Comparison of ENCODE assay signal across 8 cellular contexts in genomic region chr13:49098198-49098597, GRCh38.
A peak's percentile ranks its signal among the peaks of the same experiment; 100 is the strongest.
DNase-seq lines count a peak whose midpoint lies in the region; ATAC-seq, FAIRE-seq and TF ChIP-seq lines count a peak whose summit lies in the region.

No MANE protein-coding gene starts in this region.

- no peak for ATAC-seq in HepG2
- ATAC-seq in left lobe of liver = peak; percentile 25
- ATAC-seq in HG03571 (IDR thresholded peaks at IDR 0.05; ENCODE audit: unreplicated experiment) = no peak
- ATAC-seq in GM21529 (IDR thresholded peaks at IDR 0.05; ENCODE audit: unreplicated experiment) = no peak

- H3K27ac ChIP-seq in liver (ENCODE audit: low read depth in 1 of 2, low read length in 2 of 2) (peak overlapping the region; percentile 64 to 81), HepG2 (ENCODE audit: extremely low read length, insufficient read depth, low read length) (no peak overlapping the region), vagina (peak overlapping the region; percentile 62)

- POLR2A ChIA-PET in HepG2 (lab: Yijun Ruan, JAX) = no interaction called here

- no peak overlapping the region for H3K4me3 ChIP-seq in liver (ENCODE audit: low read depth in 1 of 3, low read length in 3 of 3)
- H3K4me3 ChIP-seq in HepG2 (replicated peaks in 1 of 3; ENCODE audit: insufficient read depth in 1 of 3, low read depth in 2 of 3, low read length in 3 of 3) = no peak overlapping the region
- no peak overlapping the region for H3K4me3 ChIP-seq in bronchial epithelial cell (ENCODE audit: low read depth, low read length)
- H3K4me3 ChIP-seq in vagina = no peak overlapping the region

- peak in 1 of 2 donors; percentile 29 for TF ChIP-seq RAD21 in liver (IDR thresholded peaks at IDR 0.05)
- TF ChIP-seq RAD21 in HepG2 (CRISPR knock-in tag; IDR thresholded peaks at IDR 0.05) = no peak

- TF ChIP-seq POLR2A in HepG2 (IDR thresholded peaks at IDR 0.05; ENCODE audit: insufficient read depth in 1 of 2, low read depth in 2 of 2, low read length in 2 of 2) (no peak), vagina (IDR thresholded peaks at IDR 0.05) (no peak)

- in situ Hi-C loops in HepG2 (cut with HindIII; ENCODE audit: extremely low pct_ligation_motif_present, low pct_unique_long_range_greater_than_20kb) = loop anchor here (10.0 kb wide), 1 partner anchor 63 kb away; no protein-coding TSS in a partner anchor

- 24% methylated on average over 2 of the region's 2 CpGs for WGBS in liver
- WGBS in HepG2 (ENCODE audit: low lambda C conversion rate) = 82% methylated on average over 2 of the region's 2 CpGs

- H2AFZ ChIP-seq in HepG2 (ENCODE audit: low read length) = no peak overlapping the region

- CTCF ChIA-PET in HepG2 (lab: Yijun Ruan, JAX; ENCODE audit: low intra/inter-chr PET ratio, low total read pairs) = no interaction called here

- no peaks in the 10 kb centered on the region for H3K79me2 ChIP-seq in HepG2 (ENCODE audit: insufficient read depth, low read length)

- FAIRE-seq in HepG2 (lab: Jason Lieb, UNC) (no peak), bronchial epithelial cell (lab: Jason Lieb, UNC) (no peak)

- TF ChIP-seq CTCF in liver (IDR thresholded peaks at IDR 0.05; ENCODE audit: low read depth, low read length, missing input control) (no peak), HepG2 (CRISPR knock-in tag; IDR thresholded peaks at IDR 0.05) (no peak), bronchial epithelial cell (IDR thresholded peaks at IDR 0.05; ENCODE audit: insufficient read depth, low read length, severe bottlenecking) (no peak), vagina (IDR thresholded peaks at IDR 0.05) (no peak)

- no peaks in the 10 kb centered on the region for H4K20me1 ChIP-seq in HepG2 (ENCODE audit: insufficient read depth, low read length)

- no peak for DNase-seq in HepG2 (ENCODE audit: low spot score)
- peak; percentile 95 for DNase-seq in bronchial epithelial cell (ENCODE audit: low read depth)
- DNase-seq in left lobe of liver (ENCODE audit: low spot score) = no peak
- DNase-seq in vagina (ENCODE audit: extremely low spot score in 2 of 2) = no peak
- no peak for DNase-seq in Kasumi-1 (lab: John Stamatoyannopoulos, UW)

- no peaks in the 10 kb centered on the region for H3K27me3 ChIP-seq in liver (ENCODE audit: control insufficient read depth in 4 of 4, insufficient read depth in 4 of 4, low read length in 3 of 4)
- no peaks in the 10 kb centered on the region for H3K27me3 ChIP-seq in HepG2 (ENCODE audit: control insufficient read depth in 1 of 2, insufficient read depth in 2 of 2, low read length in 2 of 2)
- no peaks in the 10 kb centered on the region for H3K27me3 ChIP-seq in bronchial epithelial cell (ENCODE audit: control insufficient read depth, insufficient read depth, low read length)
- H3K27me3 ChIP-seq in vagina = no peaks in the 10 kb centered on the region

- H3K4me2 ChIP-seq in HepG2 (ENCODE audit: low read depth, low read length) = no peak overlapping the region

- intact Hi-C loops in HepG2 (cut with micrococcal nuclease; ENCODE audit: unreplicated experiment) (loop anchor here (2.0 kb wide), 1 partner anchor 183 kb away; no protein-coding TSS in a partner anchor), vagina (cut with DNase I) (no loop called here)

- H3K9me3 ChIP-seq in liver (ENCODE audit: control insufficient read depth in 4 of 4, low read length in 3 of 4) = no peaks in the 10 kb centered on the region
- no peaks in the 10 kb centered on the region for H3K9me3 ChIP-seq in HepG2 (ENCODE audit: low read length)
- no peaks in the 10 kb centered on the region for H3K9me3 ChIP-seq in vagina

- TF ChIP-seq EP300 in HepG2 (IDR thresholded peaks at IDR 0.05; ENCODE audit: low read depth in 2 of 2, low read length in 2 of 2) (no peak), HepG2 (CRISPR knock-in tag; IDR thresholded peaks at IDR 0.05; ENCODE audit: borderline replicate concordance) (no peak)

- H3K36me3 ChIP-seq in liver (ENCODE audit: control insufficient read depth in 4 of 4, insufficient read depth in 3 of 4, low read depth in 1 of 4, low read length in 3 of 4) (no peaks in the 10 kb centered on the region), HepG2 (replicated peaks in 1 of 2; ENCODE audit: control insufficient read depth in 1 of 2, insufficient read depth in 2 of 2, low read length in 2 of 2) (no peaks in the 10 kb centered on the region), bronchial epithelial cell (ENCODE audit: control insufficient read depth, insufficient read depth, low read length) (no peaks in the 10 kb centered on the region), vagina (no peaks in the 10 kb centered on the region)

- H3K9ac ChIP-seq in liver (ENCODE audit: low read depth in 1 of 2, low read length in 2 of 2) (peak overlapping the region in 1 of 2 donors; percentile 89), HepG2 (ENCODE audit: insufficient read depth, low read depth, low read length) (no peak overlapping the region)

- H3K4me1 ChIP-seq in liver (ENCODE audit: control insufficient read depth in 4 of 4, insufficient read depth in 4 of 4, low read length in 3 of 4) = peaks cover 7 to 66% (median 47%) of the 10 kb centered on the region in 4 donors
- H3K4me1 ChIP-seq in HepG2 (ENCODE audit: insufficient read depth, low read length) = peaks cover 29% of the 10 kb centered on the region
- H3K4me1 ChIP-seq in vagina = peaks cover 32% of the 10 kb centered on the region

- BruUV-seq in HepG2 (replicated peaks; lab: Mats Ljungman, UMichigan) = no TSS peak

TF ChIP-seq in liver, 16 proteins besides CTCF, POLR2A, EP300 and RAD21:
- TF ChIP-seq REST (IDR thresholded peaks at IDR 0.05) = peak; percentile 9
- TF ChIP-seq GABPA (IDR thresholded peaks at IDR 0.05 in 1 of 2, conservative IDR thresholded peaks at IDR 0.05 in 1 of 2) = peak; percentile 25 to 44
- TF ChIP-seq ATF3 (IDR thresholded peaks at IDR 0.05) = no peak

TF ChIP-seq in HepG2, 621 proteins besides CTCF, POLR2A, EP300 and RAD21 (continues in another document):
- TF ChIP-seq BCL6 (CRISPR knock-in tag; IDR thresholded peaks at IDR 0.05) (no peak), ZNF431 (CRISPR knock-in tag; IDR thresholded peaks at IDR 0.05; ENCODE audit: borderline replicate concordance, low read depth) (no peak), GRHL1 (CRISPR knock-in tag; conservative IDR thresholded peaks at IDR 0.05) (no peak), TERF1 (CRISPR knock-in tag; IDR thresholded peaks at IDR 0.05) (no peak), ZNF253 (CRISPR knock-in tag; IDR thresholded peaks at IDR 0.05; ENCODE audit: borderline replicate concordance) (no peak), PCBP1 (IDR thresholded peaks at IDR 0.05; ENCODE audit: borderline replicate concordance, low read depth, low read length) (no peak), ZNF720 (CRISPR knock-in tag; IDR thresholded peaks at IDR 0.05) (no peak), MTF2 (CRISPR knock-in tag; IDR thresholded peaks at IDR 0.05; ENCODE audit: borderline replicate concordance) (no peak), RFXANK (CRISPR knock-in tag; IDR thresholded peaks at IDR 0.05) (no peak), ZNF598 (CRISPR knock-in tag; IDR thresholded peaks at IDR 0.05; ENCODE audit: borderline replicate concordance) (no peak), KMT2A (CRISPR knock-in tag; IDR thresholded peaks at IDR 0.05) (no peak), MTA3 (CRISPR knock-in tag; IDR thresholded peaks at IDR 0.05) (no peak), ZNF770 (CRISPR knock-in tag; IDR thresholded peaks at IDR 0.05) (no peak), ZNF143 (CRISPR knock-in tag; IDR thresholded peaks at IDR 0.05) (no peak), KAT8 (CRISPR knock-in tag; IDR thresholded peaks at IDR 0.05) (no peak), RAD51 (IDR thresholded peaks at IDR 0.05; ENCODE audit: borderline replicate concordance) (no peak), DRAP1 (CRISPR knock-in tag; IDR thresholded peaks at IDR 0.05) (no peak)
